ENCODE assay signal across 21 cellular contexts in genomic region chr20:58706150-58706892, GRCh38. TPM values are rescaled to one million over a fixed set of nuclear protein-coding genes. Genes with fewer than 3 reads are reported as not detected.
A peak's percentile ranks its signal among the peaks of the same experiment; 100 is the strongest.
DNase-seq lines count a peak whose midpoint lies in the region; ATAC-seq and TF ChIP-seq lines count a peak whose summit lies in the region.
"Had no signal": no experiment of that assay in that cellular context is flagged by ENCODE, and none has a peak within 500 bp of the region (broad histone marks: within the 10 kb centered on the region; RNA-seq: fewer than 3 reads in every experiment).

No MANE protein-coding gene starts in this region.

- 94% methylated on average over 20 of the region's 20 CpGs for WGBS in right cardiac atrium
- WGBS in suprapubic skin, result 90% methylated on average over 18 of the region's 20 CpGs
- 92 to 93% methylated on average over 20 of the region's 20 CpGs for WGBS in GM23248 (ENCODE audit: low coverage in 1 of 2, low lambda C conversion rate in 2 of 2, missing lambda C conversion rate in 2 of 2), 2 experiments

- H3K4me3 ChIP-seq in right cardiac atrium (ENCODE audit: low read length), result no peak overlapping the region
- no peak overlapping the region for H3K4me3 ChIP-seq in colonic mucosa
- no peak overlapping the region for H3K4me3 ChIP-seq in suprapubic skin
- H3K4me3 ChIP-seq in GM23248, result no peak overlapping the region
- H3K4me3 ChIP-seq in OCI-LY7 (ENCODE audit: low read depth, low read length, poor library complexity, severe bottlenecking), result no peak overlapping the region
- H3K4me3 ChIP-seq: coronary artery, gastroesophageal sphincter had no signal

- H4K20me1 ChIP-seq in GM23248 (ENCODE audit: insufficient read depth), result no peaks in the 10 kb centered on the region
- H4K20me1 ChIP-seq in OCI-LY7 (ENCODE audit: insufficient read depth, low read length), result no peaks in the 10 kb centered on the region

- H3K9me3 ChIP-seq in right cardiac atrium (ENCODE audit: control insufficient read depth, low read length) (no peaks in the 10 kb centered on the region), colonic mucosa (no peaks in the 10 kb centered on the region), suprapubic skin (no peaks in the 10 kb centered on the region), GM23248 (ENCODE audit: low read depth) (no peaks in the 10 kb centered on the region), OCI-LY7 (ENCODE audit: low read length) (no peaks in the 10 kb centered on the region)
- H3K9me3 ChIP-seq: gastroesophageal sphincter had no signal

- POLR2A ChIA-PET in OCI-LY7 (lab: Charles Lee), result interaction anchor here (1.1 kb wide), 1 partner anchor 48 kb away, joined by 4 read pairs; no protein-coding TSS in a partner anchor

- TF ChIP-seq EP300 in suprapubic skin (IDR thresholded peaks at IDR 0.05), result no peak

- no TSS peak for BruUV-seq in OCI-LY7 (replicated peaks; lab: Mats Ljungman, UMichigan)

- TF ChIP-seq CTCF in colonic mucosa (IDR thresholded peaks at IDR 0.05), result no peak
- TF ChIP-seq CTCF in suprapubic skin (IDR thresholded peaks at IDR 0.05), result no peak
- TF ChIP-seq CTCF in OCI-LY7 (conservative IDR thresholded peaks at IDR 0.05; ENCODE audit: low read length), result no peak

- H3K27ac ChIP-seq in right cardiac atrium (ENCODE audit: low read length), result no peak overlapping the region
- no peak overlapping the region for H3K27ac ChIP-seq in colonic mucosa
- no peak overlapping the region for H3K27ac ChIP-seq in suprapubic skin
- no peak overlapping the region for H3K27ac ChIP-seq in GM23248
- H3K27ac ChIP-seq in OCI-LY7 (ENCODE audit: low read depth, low read length, poor library complexity, severe bottlenecking), result no peak overlapping the region
- H3K27ac ChIP-seq: coronary artery, gastroesophageal sphincter had no signal

- no peaks in the 10 kb centered on the region for H3K27me3 ChIP-seq in right cardiac atrium (ENCODE audit: control insufficient read depth, insufficient read depth)
- no peaks in the 10 kb centered on the region for H3K27me3 ChIP-seq in colonic mucosa
- no peaks in the 10 kb centered on the region for H3K27me3 ChIP-seq in suprapubic skin
- no peaks in the 10 kb centered on the region for H3K27me3 ChIP-seq in GM23248 (replicated peaks; ENCODE audit: insufficient read depth)
- H3K27me3 ChIP-seq: gastroesophageal sphincter had no signal

- DNase-seq in Right ventricle myocardium inferior (ENCODE audit: missing footprints) (peak; percentile 35), right cardiac atrium (no peak), colonic mucosa (peak; percentile 10), mesenteric fat pad (ENCODE audit: low spot score) (peak; percentile 65), suprapubic skin (ENCODE audit: low spot score in 2 of 2) (peak; percentile 45 to 76), GM23248 (no peak), NCI-H187 treated with DMSO at 0.1 percent for 48 hours (lab: John Stamatoyannopoulos, UW) (no peak), OCI-LY7 (ENCODE audit: low spot score) (no peak)
- DNase-seq: activated CD4-positive, CD25-positive, alpha-beta regulatory T cell; CD4-positive, alpha-beta T cell; DMS153; mesendoderm; natural killer cell; NCI-H2171; NCI-H524 treated with DMSO at 0.1 percent for 48 hours; RPMI8226; stimulated activated CD4-positive, alpha-beta T cell treated with anti-CD3 and anti-CD28 coated beads, Interleukin-1b, Interleukin-23, amount 100 ng/mL, for 48 hours; stimulated activated naive CD4-positive, alpha-beta T cell; T-helper 9 cell had no signal

- TF ChIP-seq POLR2A in suprapubic skin (IDR thresholded peaks at IDR 0.05), result no peak

- intact Hi-C loops in Right ventricle myocardium inferior (cut with DNase I), result no loop called here
- intact Hi-C loops in right cardiac atrium (cut with DNase I), result no loop called here
- intact Hi-C loops in colonic mucosa (cut with DNase I), result no loop called here
- intact Hi-C loops in OCI-LY7 (cut with micrococcal nuclease; ENCODE audit: unreplicated experiment), result no loop called here

- H2AFZ ChIP-seq in GM23248 (no peak overlapping the region), OCI-LY7 (ENCODE audit: low read length) (no peak overlapping the region)

- no peaks in the 10 kb centered on the region for H3F3A ChIP-seq in GM23248 (ENCODE audit: insufficient read depth)

- H3K36me3 ChIP-seq in colonic mucosa (no peaks in the 10 kb centered on the region), suprapubic skin (peaks cover 67% of the 10 kb centered on the region), GM23248 (ENCODE audit: low read depth) (peaks cover 28% of the 10 kb centered on the region; the same call in 1 of the 2 replicates), OCI-LY7 (ENCODE audit: insufficient read depth, low read length) (no peaks in the 10 kb centered on the region)

- no peaks in the 10 kb centered on the region for H3K9me2 ChIP-seq in GM23248 (ENCODE audit: insufficient read depth)
- no peaks in the 10 kb centered on the region for H3K9me2 ChIP-seq in OCI-LY7 (ENCODE audit: insufficient read depth, low read length)

- H3K4me2 ChIP-seq in GM23248 (ENCODE audit: unreplicated experiment) (no peak overlapping the region), OCI-LY7 (ENCODE audit: low read length) (no peak overlapping the region)

- H3K9ac ChIP-seq in colonic mucosa (ENCODE audit: low read depth in 2 of 2, low read length in 2 of 2) (no peak overlapping the region), GM23248 (no peak overlapping the region)

- CTCF ChIA-PET in OCI-LY7 (lab: Charles Lee; ENCODE audit: unreplicated experiment), result no interaction called here

- in situ Hi-C loops in GM23248 (cut with MboI), result no loop called here

- H3K4me1 ChIP-seq in right cardiac atrium (ENCODE audit: control insufficient read depth, insufficient read depth, low read length), result no peaks in the 10 kb centered on the region
- H3K4me1 ChIP-seq in colonic mucosa, result no peaks in the 10 kb centered on the region
- H3K4me1 ChIP-seq in suprapubic skin, result no peaks in the 10 kb centered on the region
- no peaks in the 10 kb centered on the region for H3K4me1 ChIP-seq in GM23248 (ENCODE audit: insufficient read depth)
- H3K4me1 ChIP-seq in OCI-LY7 (ENCODE audit: insufficient read depth, low read length, poor library complexity, severe bottlenecking), result no peaks in the 10 kb centered on the region
- H3K4me1 ChIP-seq: gastroesophageal sphincter had no signal

- ATAC-seq in Right ventricle myocardium inferior (no peak), right cardiac atrium (no peak)
- ATAC-seq: natural killer cell had no signal

- H3K79me2 ChIP-seq in GM23248 (ENCODE audit: insufficient read depth), result no peaks in the 10 kb centered on the region
- no peaks in the 10 kb centered on the region for H3K79me2 ChIP-seq in OCI-LY7 (ENCODE audit: insufficient read depth, low read depth, low read length)

RNA-seq across cellular contexts. Expression of gene NPEPL1, which starts 13.7 kb away (rescaled TPM):
- 23.3 TPM for total RNA-seq in Right ventricle myocardium inferior
- total RNA-seq in right cardiac atrium, result 10 to 100 TPM; 22.0 to 28.8 (median 23.0) TPM
- polyA plus RNA-seq in right cardiac atrium, result 26.1 TPM
- 10 to 100 TPM; 14.7 to 20.6 TPM for total RNA-seq in colonic mucosa
- total RNA-seq in mesenteric fat pad, result 42.3 TPM
- 10 to 100 TPM; 21.0 to 69.2 (median 42.0) TPM for total RNA-seq in suprapubic skin
- total RNA-seq in GM23248 (2014; rRNA removed; shearing (Covaris generic)), result 37.5 and 37.7 TPM in 2 replicates
- polyA plus RNA-seq in GM23248 (2016; fragmentation: Nextera tagmentation; extraction: Ambion mirVana), result 46.1 and 49.8 TPM in 2 replicates
- 3.4 and 4.7 TPM in 2 replicates for total RNA-seq in OCI-LY7 (2014; rRNA removed; shearing (Covaris generic))
- total RNA-seq in OCI-LY7 (2022), result 9.6 and 11.5 TPM in 2 replicates

RNA-seq across cellular contexts. Expression of gene STX16, which starts 55.2 kb away (rescaled TPM):
- total RNA-seq in Right ventricle myocardium inferior (23.8 TPM), right cardiac atrium (10 to 100 TPM; 28.0 to 35.0 (median 33.3) TPM), colonic mucosa (10 to 100 TPM; 36.3 to 38.3 TPM), mesenteric fat pad (44.9 TPM), suprapubic skin (100 to 1,000 TPM in 1 of 4 donors, 10 to 100 TPM in 3; 35.6 to 138 (median 50.9) TPM), OCI-LY7 (2022) (84.2 and 89.5 TPM in 2 replicates)
- polyA plus RNA-seq in right cardiac atrium (28.8 TPM), GM23248 (2016; fragmentation: Nextera tagmentation; extraction: Ambion mirVana) (30.6 and 36.9 TPM in 2 replicates)
- 15.8 and 17.6 TPM in 2 replicates for total RNA-seq in GM23248 (2014; rRNA removed; shearing (Covaris generic))
- total RNA-seq in OCI-LY7 (2014; rRNA removed; shearing (Covaris generic)), result 48.2 and 50.5 TPM in 2 replicates

Comparison
In these comparisons a context has a peak if more than half of its experiments do, and no peak if none do; other contexts are left out.
1. DNase-seq: peak in Right ventricle myocardium inferior (single experiment), colonic mucosa (single experiment), mesenteric fat pad (single experiment) and suprapubic skin (2 of 2); none in right cardiac atrium (0 of 3), GM23248 (single experiment), NCI-H187 treated with DMSO at 0.1 percent for 48 hours (single experiment) and OCI-LY7 (single experiment).